In genomic region chr7:48109848-48110663, GRCh38 we compare ENCODE assay signal across 8 cellular contexts. TPM values are rescaled to one million over a fixed set of nuclear protein-coding genes. Genes with fewer than 3 reads are reported as not detected.
A peak's percentile ranks its signal among the peaks of the same experiment; 100 is the strongest.
DNase-seq lines count a peak whose midpoint lies in the region; ATAC-seq and TF ChIP-seq lines count a peak whose summit lies in the region.

No MANE protein-coding gene starts in this region.

- H3K4me1 Mint-ChIP-seq in activated CD4-positive, alpha-beta memory T cell treated with anti-CD3 and anti-CD28 coated beads for 36 hours (ENCODE audit: low read depth) = peaks cover 11% of the 10 kb centered on the region

- peak; percentile 99 for TF ChIP-seq CTCF in BJ (IDR thresholded peaks at IDR 0.05; ENCODE audit: insufficient read depth, low read depth, low read length)

- peaks cover 32% of the 10 kb centered on the region for H3K36me3 Mint-ChIP-seq in activated CD4-positive, alpha-beta memory T cell treated with anti-CD3 and anti-CD28 coated beads for 36 hours

- H3K27me3 Mint-ChIP-seq in activated CD4-positive, alpha-beta memory T cell treated with anti-CD3 and anti-CD28 coated beads for 36 hours = no peaks in the 10 kb centered on the region

- H3K36me3 ChIP-seq in BJ (ENCODE audit: control insufficient read depth, insufficient read depth, low read length) = peaks cover 20% of the 10 kb centered on the region

- H3K27me3 ChIP-seq in BJ (ENCODE audit: control insufficient read depth, insufficient read depth, low read length) = no peaks in the 10 kb centered on the region

- no peak overlapping the region for H3K4me3 ChIP-seq in BJ (ENCODE audit: low read depth, low read length)

- no peaks in the 10 kb centered on the region for H3K9me3 Mint-ChIP-seq in activated CD4-positive, alpha-beta memory T cell treated with anti-CD3 and anti-CD28 coated beads for 36 hours

- CTCF ChIA-PET in BJ (lab: Yijun Ruan, JAX) = interaction anchor here (0.7 to 8.4 kb wide), 51 partner anchors 10 to 844 kb away, joined by 3 to 112 read pairs (median 5); partner anchors contain the start of genes C7orf57, PKD1L1 and UPP1
- CTCF ChIA-PET in activated CD4-positive, alpha-beta memory T cell treated with anti-CD3 and anti-CD28 coated beads for 36 hours (lab: Charles Lee) = interaction anchor here (0.6 to 4.8 kb wide), 38 partner anchors 9 to 189 kb away, joined by 3 to 86 read pairs (median 5); partner anchors contain the start of genes C7orf57, PKD1L1 and UPP1

- intact Hi-C loops in activated CD4-positive, alpha-beta memory T cell treated with anti-CD3 and anti-CD28 coated beads for 36 hours (cut with micrococcal nuclease) = loop anchor here (1.0 to 5.0 kb wide), 6 partner anchors 13 to 165 kb away; partner anchors contain the start of genes C7orf57 and HUS1

- POLR2A ChIA-PET in BJ (lab: Charles Lee) = no interaction called here
- POLR2A ChIA-PET in activated CD4-positive, alpha-beta memory T cell treated with anti-CD3 and anti-CD28 coated beads for 36 hours (lab: Charles Lee) = interaction anchor here (1.6 to 1.7 kb wide), 2 partner anchors 118 to 165 kb away, joined by 8 to 9 read pairs; no protein-coding TSS in a partner anchor

- DNase-seq in BJ (ENCODE audit: low read depth) (no peak), NCI-H460 (ENCODE audit: extremely low read depth, low read depth) (peak; percentile 68), midbrain (lab: John Stamatoyannopoulos, UW) (peak; percentile 68)
- DNase-seq in activated CD4-positive, alpha-beta memory T cell treated with anti-CD3 and anti-CD28 coated beads for 36 hours = peak; percentile 93
- DNase-seq in effector CD8-positive, alpha-beta T cell (lab: John Stamatoyannopoulos, UW) = peak; percentile 82
- DNase-seq in stimulated activated CD8-positive, alpha-beta memory T cell treated with anti-CD3 and anti-CD28 coated beads, Interleukin-7, amount 100 ng/mL, for 1 hour (ENCODE audit: low read depth in 2 of 2) = peak; percentile 82 to 89

- peak; percentile 80 for ATAC-seq in GM18873 (IDR thresholded peaks at IDR 0.05; ENCODE audit: low FRiP score, unreplicated experiment)
- ATAC-seq in HG03103 (IDR thresholded peaks at IDR 0.05; ENCODE audit: low read depth, unreplicated experiment) = peak; percentile 94

- H3K4me3 Mint-ChIP-seq in activated CD4-positive, alpha-beta memory T cell treated with anti-CD3 and anti-CD28 coated beads for 36 hours = no peak overlapping the region

- H3K27ac Mint-ChIP-seq in activated CD4-positive, alpha-beta memory T cell treated with anti-CD3 and anti-CD28 coated beads for 36 hours = peak overlapping the region; percentile 34

RNA-seq across cellular contexts. Expression of gene UPP1, which starts 21.0 kb away (rescaled TPM):
- polyA plus RNA-seq in BJ (2011; rRNA removed) = 19.2 and 25.1 TPM in 2 replicates
- polyA minus RNA-seq in BJ (2011; rRNA and poly(A)+ RNA removed) = 5.2 and 7.4 TPM in 2 replicates
- total RNA-seq in NCI-H460 (2014; rRNA removed; shearing (Covaris generic)) = 97.2 and 106 TPM in 2 replicates
- polyA plus RNA-seq in NCI-H460 (2014; cell fraction: nucleus; rRNA removed) = 102 and 120 TPM in 2 replicates
- 100 to 1,000 TPM; 115 to 121 TPM for total RNA-seq in activated CD4-positive, alpha-beta memory T cell treated with anti-CD3 and anti-CD28 coated beads for 36 hours
